Comparison of ENCODE assay signal across 8 cellular contexts in the genomic region with DNA sequence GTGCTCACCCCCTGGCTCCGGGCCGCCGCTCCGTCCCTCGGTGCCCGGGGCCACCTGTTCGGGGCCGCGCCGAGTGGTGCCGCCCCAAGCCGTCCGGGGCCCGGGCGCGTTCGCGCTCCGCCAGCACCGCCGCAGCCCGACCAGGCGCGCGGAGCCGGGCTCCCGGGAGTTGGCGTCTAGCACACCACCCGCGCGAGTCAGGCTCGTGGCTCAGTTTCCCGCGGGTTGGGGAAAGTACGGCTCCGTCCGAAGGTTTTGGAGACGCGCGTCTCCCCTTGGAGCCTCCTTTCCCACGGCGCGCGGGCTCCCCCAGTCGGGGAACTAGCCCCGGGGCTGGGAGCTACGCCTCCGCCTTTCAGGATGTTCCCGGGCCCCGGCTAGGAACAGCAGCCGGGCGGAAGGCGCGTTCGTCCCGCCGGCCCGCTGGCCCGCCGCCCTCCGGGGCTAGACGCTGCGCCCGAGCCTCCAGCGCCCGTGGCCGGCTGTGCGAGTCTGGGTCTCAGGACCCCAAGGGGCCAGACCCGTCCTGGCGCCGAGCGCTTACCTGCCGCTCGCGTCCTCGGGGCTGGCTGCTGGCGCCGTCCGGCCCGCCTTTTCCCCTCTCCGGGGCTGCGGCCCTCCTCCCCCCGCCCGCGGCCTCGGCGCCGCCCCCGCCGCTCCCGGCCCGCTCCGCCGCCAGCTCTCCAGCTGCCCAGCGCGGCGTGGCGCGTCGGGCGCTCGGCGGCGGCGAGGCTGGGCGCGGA. TPM values are rescaled to one million over a fixed set of nuclear protein-coding genes. Genes with fewer than 3 reads are reported as not detected.
A peak's percentile ranks its signal among the peaks of the same experiment; 100 is the strongest.
DNase-seq lines count a peak whose midpoint lies in the region; ATAC-seq and TF ChIP-seq lines count a peak whose summit lies in the region.

A gene with protein sequence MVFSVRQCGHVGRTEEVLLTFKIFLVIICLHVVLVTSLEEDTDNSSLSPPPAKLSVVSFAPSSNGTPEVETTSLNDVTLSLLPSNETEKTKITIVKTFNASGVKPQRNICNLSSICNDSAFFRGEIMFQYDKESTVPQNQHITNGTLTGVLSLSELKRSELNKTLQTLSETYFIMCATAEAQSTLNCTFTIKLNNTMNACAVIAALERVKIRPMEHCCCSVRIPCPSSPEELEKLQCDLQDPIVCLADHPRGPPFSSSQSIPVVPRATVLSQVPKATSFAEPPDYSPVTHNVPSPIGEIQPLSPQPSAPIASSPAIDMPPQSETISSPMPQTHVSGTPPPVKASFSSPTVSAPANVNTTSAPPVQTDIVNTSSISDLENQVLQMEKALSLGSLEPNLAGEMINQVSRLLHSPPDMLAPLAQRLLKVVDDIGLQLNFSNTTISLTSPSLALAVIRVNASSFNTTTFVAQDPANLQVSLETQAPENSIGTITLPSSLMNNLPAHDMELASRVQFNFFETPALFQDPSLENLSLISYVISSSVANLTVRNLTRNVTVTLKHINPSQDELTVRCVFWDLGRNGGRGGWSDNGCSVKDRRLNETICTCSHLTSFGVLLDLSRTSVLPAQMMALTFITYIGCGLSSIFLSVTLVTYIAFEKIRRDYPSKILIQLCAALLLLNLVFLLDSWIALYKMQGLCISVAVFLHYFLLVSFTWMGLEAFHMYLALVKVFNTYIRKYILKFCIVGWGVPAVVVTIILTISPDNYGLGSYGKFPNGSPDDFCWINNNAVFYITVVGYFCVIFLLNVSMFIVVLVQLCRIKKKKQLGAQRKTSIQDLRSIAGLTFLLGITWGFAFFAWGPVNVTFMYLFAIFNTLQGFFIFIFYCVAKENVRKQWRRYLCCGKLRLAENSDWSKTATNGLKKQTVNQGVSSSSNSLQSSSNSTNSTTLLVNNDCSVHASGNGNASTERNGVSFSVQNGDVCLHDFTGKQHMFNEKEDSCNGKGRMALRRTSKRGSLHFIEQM (minus strand): TSS at position 571 of the 743 bp plus-strand sequence. CDS start 53,634 bp downstream, outside the sequence.

- H3K36me3 Mint-ChIP-seq in naive thymus-derived CD8-positive, alpha-beta T cell, result peaks cover 0 to 10% (median 0%) of the 10 kb centered on the region in 3 donors

- H3K27ac Mint-ChIP-seq in naive thymus-derived CD8-positive, alpha-beta T cell, result no peak within 1 kb of the TSS

- H3K27me3 Mint-ChIP-seq in naive thymus-derived CD8-positive, alpha-beta T cell, result peaks cover 7 to 43% (median 16%) of the 10 kb centered on the region in 5 donors

- H3K9me3 Mint-ChIP-seq in naive thymus-derived CD8-positive, alpha-beta T cell, result peaks cover 0 to 2% (median 0%) of the 10 kb centered on the region in 9 donors

- no peak for ATAC-seq in naive thymus-derived CD8-positive, alpha-beta T cell
- no peak for ATAC-seq in GM18907 (IDR thresholded peaks at IDR 0.05; ENCODE audit: unreplicated experiment)

- peak; percentile 3 for TF ChIP-seq CTCF in epithelial cell of esophagus (IDR thresholded peaks at IDR 0.05; ENCODE audit: insufficient read depth, low read depth, low read length, missing control alignments)

- POLR2A ChIA-PET in naive thymus-derived CD8-positive, alpha-beta T cell (lab: Charles Lee), result no interaction called here

- H3K4me3 Mint-ChIP-seq in naive thymus-derived CD8-positive, alpha-beta T cell, result peak within 1 kb of the TSS in 6 of 10 donors; percentile 27 to 49 (median 42)

- H3K4me3 ChIP-seq in epithelial cell of esophagus (ENCODE audit: low read length), result peak within 1 kb of the TSS; percentile 18

- DNase-seq in AG08396 (ENCODE audit: low spot score) (peak; percentile 48), HuH-7.5 (ENCODE audit: low spot score) (peak; percentile 15), epithelial cell of esophagus (ENCODE audit: low read depth) (peak; percentile 16), OCI-M1 (lab: John Stamatoyannopoulos, UW) (no peak)
- no peak for DNase-seq in naive thymus-derived CD8-positive, alpha-beta T cell
- no peak for DNase-seq in stimulated activated naive CD4-positive, alpha-beta T cell treated with Interleukin-2 at 50 U/mL for 16 hours (lab: John Stamatoyannopoulos, UW)
- no peak for DNase-seq in NK-92 treated with Interleukin-12 subunit alpha and Interleukin-12 subunit beta, amount 100 ng/mL, for 24 hours (lab: John Stamatoyannopoulos, UW)

- H3K4me1 Mint-ChIP-seq in naive thymus-derived CD8-positive, alpha-beta T cell, result peaks cover 0 to 2% (median under 1%) of the 10 kb centered on the region in 4 donors

RNA-seq across cellular contexts. Expression of the gene that starts here (rescaled TPM):
- total RNA-seq in naive thymus-derived CD8-positive, alpha-beta T cell, result not detected
- polyA plus RNA-seq in naive thymus-derived CD8-positive, alpha-beta T cell, result not detected

Comparison
In these comparisons a context has a peak if more than half of its experiments do, and no peak if none do; other contexts are left out.
1. DNase-seq: peak in AG08396 (single experiment), HuH-7.5 (single experiment) and epithelial cell of esophagus (single experiment); none in naive thymus-derived CD8-positive, alpha-beta T cell (0 of 10), stimulated activated naive CD4-positive, alpha-beta T cell treated with Interleukin-2 at 50 U/mL for 16 hours (single experiment), OCI-M1 (single experiment) and NK-92 treated with Interleukin-12 subunit alpha and Interleukin-12 subunit beta, amount 100 ng/mL, for 24 hours (single experiment).